ENCODE assay signal across 16 cellular contexts in the genomic region with DNA sequence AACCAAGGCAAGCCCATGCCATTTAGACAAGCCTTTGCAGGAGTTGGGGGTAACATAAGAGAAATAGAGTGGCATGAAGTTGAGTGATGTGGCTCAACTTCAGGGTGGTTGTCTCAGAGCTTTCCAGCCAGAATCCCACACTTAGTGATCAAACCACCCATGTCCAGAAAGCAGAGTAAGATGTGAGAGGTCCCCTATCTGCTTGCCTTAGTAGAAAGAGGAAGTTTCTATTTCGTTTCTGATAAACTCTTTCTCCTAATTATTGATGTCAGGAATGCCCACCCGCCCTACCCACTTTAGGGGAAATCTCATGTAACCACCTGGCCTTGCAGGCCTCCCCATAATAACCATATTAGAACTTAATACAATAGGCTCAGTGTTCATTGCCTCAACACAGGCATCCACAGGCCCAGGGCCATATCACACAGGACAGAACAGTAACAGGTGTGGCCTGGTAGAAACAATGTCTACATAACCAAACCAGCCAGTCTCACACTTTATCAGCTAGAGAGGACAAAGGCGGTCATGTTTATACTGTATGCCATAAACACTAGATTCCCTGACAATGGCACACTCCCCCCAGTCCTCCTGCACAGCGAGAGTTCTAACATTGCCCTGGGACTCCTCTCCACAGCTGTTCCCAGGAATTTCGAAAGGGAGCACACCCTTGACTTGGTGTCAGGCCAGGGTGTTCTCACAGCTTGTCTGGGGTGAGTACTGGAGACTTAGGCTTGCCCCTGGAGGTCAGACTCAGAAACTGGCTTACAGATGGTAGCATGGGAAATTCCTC.
DNase-seq lines count a peak whose midpoint lies in the region; ATAC-seq, FAIRE-seq and TF ChIP-seq lines count a peak whose summit lies in the region.
"Had no signal": no experiment of that assay in that cellular context is flagged by ENCODE, and none has a peak within 500 bp of the region (broad histone marks: within the 10 kb centered on the region; RNA-seq: fewer than 3 reads in every experiment).

No MANE protein-coding gene starts in this region.

- FAIRE-seq in pancreas (lab: Jason Lieb, UNC): no peak

- 24 to 28% methylated on average over 5 of the region's 5 CpGs for WGBS in pancreas, 2 donors

- H3K36me3 Mint-ChIP-seq in CD8-positive, alpha-beta memory T cell: no peaks in the 10 kb centered on the region
- H3K36me3 Mint-ChIP-seq: IgD-negative memory B cell, natural killer cell had no signal

- H3K36me3 ChIP-seq in pancreas: no peaks in the 10 kb centered on the region
- no peaks in the 10 kb centered on the region for H3K36me3 ChIP-seq in CD8-positive, alpha-beta memory T cell (ENCODE audit: insufficient read depth, low read length)
- H3K36me3 ChIP-seq: esophagus squamous epithelium had no signal

- H3K4me1 Mint-ChIP-seq in CD8-positive, alpha-beta memory T cell: no peaks in the 10 kb centered on the region
- H3K4me1 Mint-ChIP-seq: central memory CD8-positive, alpha-beta T cell; IgD-negative memory B cell; natural killer cell had no signal

- peaks cover 13 to 24% (median 15%) of the 10 kb centered on the region in 3 donors for H3K4me1 ChIP-seq in pancreas
- H3K4me1 ChIP-seq in CD8-positive, alpha-beta memory T cell (ENCODE audit: insufficient read depth, low read length): no peaks in the 10 kb centered on the region

- TF ChIP-seq CTCF in pancreas (IDR thresholded peaks at IDR 0.05): no peak

- intact Hi-C loops in pancreas (cut with DNase I): no loop called here

- H3K9me3 Mint-ChIP-seq in CD8-positive, alpha-beta memory T cell: peaks cover 0 to 2% (median 0%) of the 10 kb centered on the region in 5 donors
- H3K9me3 Mint-ChIP-seq: central memory CD8-positive, alpha-beta T cell; natural killer cell had no signal

- no peak overlapping the region for H3K4me3 ChIP-seq in pancreas
- no peak overlapping the region for H3K4me3 ChIP-seq in CD8-positive, alpha-beta memory T cell (ENCODE audit: low read length)
- H3K4me3 ChIP-seq: esophagus squamous epithelium had no signal

- no peaks in the 10 kb centered on the region for H3K27me3 ChIP-seq in pancreas
- H3K27me3 ChIP-seq in CD8-positive, alpha-beta memory T cell (ENCODE audit: insufficient read depth, low read length, poor library complexity, severe bottlenecking): peaks cover 3% of the 10 kb centered on the region
- H3K27me3 ChIP-seq: esophagus squamous epithelium had no signal

- CTCF ChIA-PET in CD8-positive, alpha-beta memory T cell (lab: Charles Lee): no interaction called here

- no peak overlapping the region for H3K4me3 Mint-ChIP-seq in CD8-positive, alpha-beta memory T cell
- H3K4me3 Mint-ChIP-seq: central memory CD8-positive, alpha-beta T cell; IgD-negative memory B cell; natural killer cell had no signal

- POLR2A ChIA-PET in CD8-positive, alpha-beta memory T cell (lab: Charles Lee): no interaction called here

- peak; percentile 54 for DNase-seq in LHCN-M2 (ENCODE audit: low read depth)
- peak in 4 of 6 donors; percentile 62 to 79 (median 76) for DNase-seq in pancreas
- DNase-seq in DMS53 treated with DMSO at 0.1 percent for 48 hours (lab: John Stamatoyannopoulos, UW; ENCODE audit: unreplicated experiment): no peak
- DNase-seq in CD8-positive, alpha-beta memory T cell: no peak
- no peak for DNase-seq in activated CD8-positive, alpha-beta memory T cell treated with anti-CD3 and anti-CD28 coated beads, Interleukin-2, amount 50 U/mL, for 48 hours
- DNase-seq in NCI-H446 (lab: John Stamatoyannopoulos, UW): no peak
- DNase-seq: activated CD4-positive, alpha-beta T cell treated with anti-CD3 and anti-CD28 coated beads, Interleukin-2, amount 50 U/mL, for 1 hour; esophagus squamous epithelium; GF-D8; natural killer cell; NCI-H1694 treated with DMSO at 0.1 percent for 48 hours had no signal

- peak; percentile 81 for ATAC-seq in GM18868 (IDR thresholded peaks at IDR 0.05; ENCODE audit: unreplicated experiment)
- peak; percentile 57 for ATAC-seq in GM21825 (IDR thresholded peaks at IDR 0.05; ENCODE audit: unreplicated experiment)
- peak; percentile 86 to 94 (median 89) for ATAC-seq in pancreas
- ATAC-seq: natural killer cell had no signal

- H3K27ac Mint-ChIP-seq in CD8-positive, alpha-beta memory T cell: no peak overlapping the region
- H3K27ac Mint-ChIP-seq: IgD-negative memory B cell, natural killer cell had no signal

- H3K27me3 Mint-ChIP-seq in CD8-positive, alpha-beta memory T cell: peaks cover 2 to 38% of the 10 kb centered on the region in 2 donors
- H3K27me3 Mint-ChIP-seq: IgD-negative memory B cell had no signal

- peak overlapping the region; percentile 47 to 79 (median 66) for H3K27ac ChIP-seq in pancreas
- H3K27ac ChIP-seq in CD8-positive, alpha-beta memory T cell (ENCODE audit: low read depth, low read length): no peak overlapping the region
- H3K27ac ChIP-seq: C4-2B, esophagus squamous epithelium had no signal

- H3K9me3 ChIP-seq in pancreas: no peaks in the 10 kb centered on the region
- H3K9me3 ChIP-seq in CD8-positive, alpha-beta memory T cell (ENCODE audit: low read length): no peaks in the 10 kb centered on the region
- H3K9me3 ChIP-seq: esophagus squamous epithelium had no signal

Comparison
In these comparisons a context has a peak if more than half of its experiments do, and no peak if none do; other contexts are left out.
1. DNase-seq: peak in LHCN-M2 (single experiment) and pancreas (4 of 6); none in DMS53 treated with DMSO at 0.1 percent for 48 hours (single experiment), CD8-positive, alpha-beta memory T cell (0 of 5), activated CD8-positive, alpha-beta memory T cell treated with anti-CD3 and anti-CD28 coated beads, Interleukin-2, amount 50 U/mL, for 48 hours (single experiment) and NCI-H446 (0 of 2).
2. Peak in every context shown above with its lines, with median percentiles within 50 percentile points of each other: ATAC-seq.